ENCODE assay signal across 2 cellular contexts in the genomic region with DNA sequence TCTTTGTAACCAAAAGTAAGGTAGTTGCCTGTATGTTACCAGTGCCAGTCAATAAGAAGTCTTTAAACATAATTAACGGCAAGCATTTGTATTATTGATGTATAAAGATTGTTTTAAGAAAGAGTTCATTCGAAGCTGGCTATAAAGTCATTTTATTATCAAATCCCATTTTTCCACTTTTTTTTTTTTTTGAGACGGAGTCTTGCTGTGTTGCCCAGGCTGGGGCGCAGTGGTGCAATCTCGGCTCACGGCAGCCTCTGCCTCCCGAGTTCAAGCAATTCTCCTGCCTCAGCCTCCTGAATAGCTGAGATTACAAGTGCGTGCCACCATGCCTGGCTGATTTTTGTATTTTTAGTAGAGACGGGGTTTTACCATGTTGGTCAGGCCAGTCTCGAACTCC.
TF ChIP-seq lines count a peak whose summit lies in the region.
"Not testable (repeated sequence)": the region's sequence is repeated elsewhere in the genome, so short reads cannot be mapped to it uniquely, and the experiment has no call there.

No MANE protein-coding gene starts in this region.

TF ChIP-seq in K562, 482 proteins besides CTCF, POLR2A, EP300 and RAD21:
- TF ChIP-seq ZNF121 (CRISPR knock-in tag; conservative IDR thresholded peaks at IDR 0.05) (peak; percentile 85), ZBTB33 (CRISPR knock-in tag; IDR thresholded peaks at IDR 0.05) (peak; percentile 43; the same call in 1 of the 2 replicates), KDM1A (IDR thresholded peaks at IDR 0.05) (0 out of 4 replicates have a peak, but pooled peaks of 1 of the 2 experiments have one; percentile 24)
- TF ChIP-seq, protein P1, sequence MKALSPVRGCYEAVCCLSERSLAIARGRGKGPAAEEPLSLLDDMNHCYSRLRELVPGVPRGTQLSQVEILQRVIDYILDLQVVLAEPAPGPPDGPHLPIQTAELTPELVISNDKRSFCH (CRISPR knock-in tag; IDR thresholded peaks at IDR 0.05): peak; percentile 27; the same call in 1 of the 2 replicates
- TF ChIP-seq, protein P1 (tag; IDR thresholded peaks at IDR 0.05): not testable (repeated sequence)

TF ChIP-seq in HepG2, 621 proteins besides CTCF, POLR2A, EP300 and RAD21:
- TF ChIP-seq ZNF121 (CRISPR knock-in tag; IDR thresholded peaks at IDR 0.05) (peak; percentile 94), NAIF1 (CRISPR knock-in tag; IDR thresholded peaks at IDR 0.05; ENCODE audit: borderline replicate concordance) (0 out of 2 replicates have a peak, but pooled peaks have one; percentile 33)
- TF ChIP-seq, protein P2, sequence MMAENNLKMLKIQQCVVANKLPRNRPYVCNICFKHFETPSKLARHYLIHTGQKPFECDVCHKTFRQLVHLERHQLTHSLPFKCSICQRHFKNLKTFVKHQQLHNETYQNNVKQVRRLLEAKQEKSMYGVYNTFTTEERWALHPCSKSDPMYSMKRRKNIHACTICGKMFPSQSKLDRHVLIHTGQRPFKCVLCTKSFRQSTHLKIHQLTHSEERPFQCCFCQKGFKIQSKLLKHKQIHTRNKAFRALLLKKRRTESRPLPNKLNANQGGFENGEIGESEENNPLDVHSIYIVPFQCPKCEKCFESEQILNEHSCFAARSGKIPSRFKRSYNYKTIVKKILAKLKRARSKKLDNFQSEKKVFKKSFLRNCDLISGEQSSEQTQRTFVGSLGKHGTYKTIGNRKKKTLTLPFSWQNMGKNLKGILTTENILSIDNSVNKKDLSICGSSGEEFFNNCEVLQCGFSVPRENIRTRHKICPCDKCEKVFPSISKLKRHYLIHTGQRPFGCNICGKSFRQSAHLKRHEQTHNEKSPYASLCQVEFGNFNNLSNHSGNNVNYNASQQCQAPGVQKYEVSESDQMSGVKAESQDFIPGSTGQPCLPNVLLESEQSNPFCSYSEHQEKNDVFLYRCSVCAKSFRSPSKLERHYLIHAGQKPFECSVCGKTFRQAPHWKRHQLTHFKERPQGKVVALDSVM (CRISPR knock-in tag; IDR thresholded peaks at IDR 0.05): peak; percentile 48; the same call in 1 of the 2 replicates
